ENCODE assay signal across 29 cellular contexts in the genomic region with DNA sequence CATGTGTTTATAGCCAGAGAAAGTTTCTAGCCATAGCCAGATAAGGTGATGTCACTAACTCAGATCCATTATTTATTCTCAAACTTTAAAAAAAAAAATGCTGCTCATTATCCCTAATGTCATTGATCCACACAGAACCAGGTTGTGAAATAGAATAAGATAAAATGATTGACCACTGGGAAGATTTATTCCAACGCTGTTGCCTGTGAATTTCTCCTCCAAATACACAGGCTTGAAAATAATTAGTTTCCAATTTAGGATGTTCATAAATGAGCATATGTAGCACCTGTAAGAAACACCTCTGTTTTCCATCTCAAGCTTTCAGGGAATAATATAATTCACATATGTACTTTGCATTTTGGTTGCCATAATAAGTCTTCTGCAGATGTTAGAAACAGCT.
"Had no signal": no experiment of that assay in that cellular context is flagged by ENCODE, and none has a peak within 500 bp of the region (broad histone marks: within the 10 kb centered on the region; RNA-seq: fewer than 3 reads in every experiment).

No MANE protein-coding gene starts in this region.

- H3K27ac Mint-ChIP-seq: natural killer cell treated with Interleukin-12 subunit alpha and Interleukin-12 subunit beta and Interleukin-15 and Interleukin-18, amount 100 ng/mL, for 72 hours; nephron progenitor cell; progenitor cell of endocrine pancreas; stimulated activated effector memory CD8-positive, alpha-beta T cell treated with anti-CD3 and anti-CD28 coated beads, Interleukin-12 subunit alpha, Interleukin-12 subunit beta, amount 100 ng/mL, for 72 hours; stimulated activated naive B cell treated with anti-CD40 and anti-IgM and Interleukin-4, amounts not matched to agents 10 μg/mL and 1 μg/mL and 100 μg/mL, for 72 hours; stimulated activated naive CD8-positive, alpha-beta T cell treated with anti-CD3 and anti-CD28 coated beads, Interleukin-15, Interleukin-2, amounts not matched to agents 100 ng/mL and 50 ng/mL, for 24 hours had no signal

- ATAC-seq: natural killer cell treated with Interleukin-12 subunit alpha and Interleukin-12 subunit beta and Interleukin-15 and Interleukin-18, amount 100 ng/mL, for 72 hours; psoas muscle; right cardiac atrium; stimulated activated effector memory CD8-positive, alpha-beta T cell treated with anti-CD3 and anti-CD28 coated beads, Interleukin-12 subunit alpha, Interleukin-12 subunit beta, amount 100 ng/mL, for 72 hours; stimulated activated naive B cell treated with anti-CD40 and anti-IgM and Interleukin-4, amounts not matched to agents 10 μg/mL and 1 μg/mL and 100 μg/mL, for 72 hours had no signal

- H3K9me3 ChIP-seq: neutrophil, ovary, psoas muscle, right lobe of liver, sigmoid colon, stomach, thoracic aorta, thyroid gland, tibial nerve, upper lobe of left lung, vagina had no signal

- H3K4me3 Mint-ChIP-seq: natural killer cell treated with Interleukin-12 subunit alpha and Interleukin-12 subunit beta and Interleukin-15 and Interleukin-18, amount 100 ng/mL, for 72 hours; nephron progenitor cell; neural crest cell; stimulated activated effector memory CD8-positive, alpha-beta T cell treated with anti-CD3 and anti-CD28 coated beads, Interleukin-12 subunit alpha, Interleukin-12 subunit beta, amount 100 ng/mL, for 72 hours; stimulated activated naive B cell treated with anti-CD40 and anti-IgM and Interleukin-4, amounts not matched to agents 10 μg/mL and 1 μg/mL and 100 μg/mL, for 72 hours; stimulated activated naive CD8-positive, alpha-beta T cell treated with anti-CD3 and anti-CD28 coated beads, Interleukin-15, Interleukin-2, amounts not matched to agents 100 ng/mL and 50 ng/mL, for 24 hours had no signal

- H3K9me3 Mint-ChIP-seq: stimulated activated naive B cell treated with anti-CD40 and anti-IgM and Interleukin-4, amounts not matched to agents 10 μg/mL and 1 μg/mL and 100 μg/mL, for 72 hours had no signal

- H3K9ac ChIP-seq: parathyroid adenoma had no signal

- H3K4me3 ChIP-seq: ovary, psoas muscle, right lobe of liver, sigmoid colon, stomach, thoracic aorta, thyroid gland, tibial nerve, upper lobe of left lung, vagina had no signal

- H3K4me1 ChIP-seq: parathyroid adenoma, right lobe of liver, stomach, thyroid gland, tibial nerve, upper lobe of left lung, vagina had no signal

- H3K27me3 ChIP-seq: neutrophil, ovary, right lobe of liver, sigmoid colon, stomach, thyroid gland, tibial nerve, upper lobe of left lung, vagina had no signal

- DNase-seq: nephron progenitor cell; nucleus accumbens; ovary; posterior cingulate gyrus; psoas muscle; right cardiac atrium; right lobe of liver; sigmoid colon; small intestine; stimulated activated CD4-positive, alpha-beta T cell treated with anti-CD3 and anti-CD28 coated beads, Interleukin-15, amount 100 ng/mL, for 24 hours; stimulated activated CD4-positive, alpha-beta T cell treated with anti-CD3 and anti-CD28 coated beads, Interleukin-2, amount 100 ng/mL, for 24 hours; stimulated activated CD4-positive, alpha-beta T cell treated with anti-CD3 and anti-CD28 coated beads, Interleukin-2, amount 100 ng/mL, for 48 hours; stimulated activated CD4-positive, alpha-beta T cell treated with anti-CD3 and anti-CD28 coated beads, Interleukin-4, amount 100 ng/mL, for 24 hours; stimulated activated naive B cell treated with anti-CD40 and anti-IgM and Interleukin-4, amounts not matched to agents 10 μg/mL and 1 μg/mL and 100 μg/mL, for 72 hours; stimulated activated naive CD4-positive, alpha-beta T cell treated with Interleukin-2 at 50 U/mL for 16 hours; stomach; thyroid gland; trophoblast cell; upper lobe of left lung had no signal

- H3K36me3 Mint-ChIP-seq: natural killer cell treated with Interleukin-12 subunit alpha and Interleukin-12 subunit beta and Interleukin-15 and Interleukin-18, amount 100 ng/mL, for 72 hours; stimulated activated effector memory CD8-positive, alpha-beta T cell treated with anti-CD3 and anti-CD28 coated beads, Interleukin-12 subunit alpha, Interleukin-12 subunit beta, amount 100 ng/mL, for 72 hours; stimulated activated naive B cell treated with anti-CD40 and anti-IgM and Interleukin-4, amounts not matched to agents 10 μg/mL and 1 μg/mL and 100 μg/mL, for 72 hours had no signal

- H3K27me3 Mint-ChIP-seq: natural killer cell treated with Interleukin-12 subunit alpha and Interleukin-12 subunit beta and Interleukin-15 and Interleukin-18, amount 100 ng/mL, for 72 hours; stimulated activated naive B cell treated with anti-CD40 and anti-IgM and Interleukin-4, amounts not matched to agents 10 μg/mL and 1 μg/mL and 100 μg/mL, for 72 hours; stimulated activated naive CD8-positive, alpha-beta T cell treated with anti-CD3 and anti-CD28 coated beads, Interleukin-15, Interleukin-2, amounts not matched to agents 100 ng/mL and 50 ng/mL, for 24 hours had no signal

- H3K4me1 Mint-ChIP-seq: stimulated activated effector memory CD8-positive, alpha-beta T cell treated with anti-CD3 and anti-CD28 coated beads, Interleukin-12 subunit alpha, Interleukin-12 subunit beta, amount 100 ng/mL, for 72 hours; stimulated activated naive B cell treated with anti-CD40 and anti-IgM and Interleukin-4, amounts not matched to agents 10 μg/mL and 1 μg/mL and 100 μg/mL, for 72 hours had no signal

- H2AFZ ChIP-seq: parathyroid adenoma had no signal

- H3K36me3 ChIP-seq: neutrophil, ovary, right lobe of liver, sigmoid colon, stomach, thoracic aorta, thyroid gland, tibial nerve, upper lobe of left lung, vagina had no signal

- H3K79me2 ChIP-seq: parathyroid adenoma had no signal

- H3K27ac ChIP-seq: neutrophil, ovary, parathyroid adenoma, psoas muscle, right lobe of liver, sigmoid colon, stomach, thoracic aorta, thyroid gland, tibial nerve, upper lobe of left lung, vagina had no signal
